ENCODE assay signal across 2 cellular contexts in genomic region chr1:167454929-167455785, GRCh38.
TF ChIP-seq lines count a peak whose summit lies in the region.

No MANE protein-coding gene starts in this region.

TF ChIP-seq in HCT116, 20 proteins besides CTCF, POLR2A, EP300 and RAD21 (continued from another document):
- TF ChIP-seq REST (IDR thresholded peaks at IDR 0.05; ENCODE audit: low read depth) (no peak), ZFX (IDR thresholded peaks at IDR 0.05) (peak; percentile 87)

TF ChIP-seq in WTC11, 78 proteins besides CTCF, POLR2A, EP300 and RAD21 (continued from another document):
- TF ChIP-seq ZNF317 (CRISPR knock-in tag; IDR thresholded peaks at IDR 0.05; ENCODE audit: borderline replicate concordance, low read depth) (0 out of 2 replicates have a peak, but pooled peaks have one; percentile 4), ZNF423 (CRISPR knock-in tag; IDR thresholded peaks at IDR 0.05) (0 out of 2 replicates have a peak, but pooled peaks have one; percentile 58)
